In genomic region chr1:16142383-16142995, GRCh38 we compare ENCODE assay signal across 13 cellular contexts. TPM values are rescaled to one million over a fixed set of nuclear protein-coding genes. Genes with fewer than 3 reads are reported as not detected.
DNase-seq lines count a peak whose midpoint lies in the region; ATAC-seq, FAIRE-seq and TF ChIP-seq lines count a peak whose summit lies in the region.
"Had no signal": no experiment of that assay in that cellular context is flagged by ENCODE, and none has a peak within 500 bp of the region (broad histone marks: within the 10 kb centered on the region; RNA-seq: fewer than 3 reads in every experiment).

No MANE protein-coding gene starts in this region.

- no peaks in the 10 kb centered on the region for H3K9me3 ChIP-seq in cardiac muscle cell (ENCODE audit: low read depth)

- no peak overlapping the region for H3K4me3 ChIP-seq in cardiac muscle cell

- H3K4me3 Mint-ChIP-seq in endothelial cell (ENCODE audit: unreplicated experiment), result peak overlapping the region; percentile 33
- no peak overlapping the region for H3K4me3 Mint-ChIP-seq in osteocyte (ENCODE audit: unreplicated experiment)
- H3K4me3 Mint-ChIP-seq: activated CD4-positive, alpha-beta T cell treated with anti-CD3 and anti-CD28 coated beads for 36 hours; activated T-cell treated with anti-CD3 and anti-CD28 coated beads, Interleukin-2, amount 50 U/mL, for 24 hours had no signal

- H3K36me3 ChIP-seq in cardiac muscle cell, result peaks cover 3% of the 10 kb centered on the region

- H3K27ac ChIP-seq in cardiac muscle cell, result peak overlapping the region; percentile 95

- H3K9me3 Mint-ChIP-seq in endothelial cell (ENCODE audit: unreplicated experiment) (no peaks in the 10 kb centered on the region), osteocyte (ENCODE audit: unreplicated experiment) (no peaks in the 10 kb centered on the region)
- H3K9me3 Mint-ChIP-seq: activated T-cell treated with anti-CD3 and anti-CD28 coated beads, Interleukin-2, amount 50 U/mL, for 24 hours had no signal

- H3K27me3 ChIP-seq in cardiac muscle cell, result no peaks in the 10 kb centered on the region

- FAIRE-seq in urothelium cell line (lab: Jason Lieb, UNC), result peak; percentile 23
- FAIRE-seq: G401.6, GM19239 had no signal

- TF ChIP-seq CTCF in cardiac muscle cell (IDR thresholded peaks at IDR 0.05; ENCODE audit: low read depth, low read length) (no peak), endothelial cell (IDR thresholded peaks at IDR 0.05; ENCODE audit: unreplicated experiment) (no peak), osteocyte (IDR thresholded peaks at IDR 0.05) (no peak)

- H3K4me1 Mint-ChIP-seq in endothelial cell (ENCODE audit: unreplicated experiment), result peaks cover 69% of the 10 kb centered on the region
- H3K4me1 Mint-ChIP-seq in osteocyte (ENCODE audit: unreplicated experiment), result peaks cover 85% of the 10 kb centered on the region

- ATAC-seq in left ventricle myocardium superior (no peak), GM18498 (IDR thresholded peaks at IDR 0.05; ENCODE audit: unreplicated experiment) (no peak)
- ATAC-seq: activated CD4-positive, alpha-beta T cell treated with anti-CD3 and anti-CD28 coated beads for 36 hours had no signal

- DNase-seq in cardiac muscle cell (ENCODE audit: low read depth in 1 of 2, low spot score in 1 of 2) (no peak), left ventricle myocardium superior (no peak), endothelial cell (ENCODE audit: low spot score) (no peak), osteocyte (ENCODE audit: extremely low spot score, unreplicated experiment) (no peak), urothelium cell line (ENCODE audit: low spot score) (no peak), hypothalamus (lab: John Stamatoyannopoulos, UW) (no peak), NCI-H1930 (lab: John Stamatoyannopoulos, UW) (no peak)
- DNase-seq: activated CD4-positive, alpha-beta T cell treated with anti-CD3 and anti-CD28 coated beads for 36 hours; activated T-cell treated with anti-CD3 and anti-CD28 coated beads, Interleukin-2, amount 50 U/mL, for 24 hours; NCI-H2081 treated with DMSO at 0.1 percent for 48 hours had no signal

- H3K36me3 Mint-ChIP-seq in endothelial cell (ENCODE audit: low read depth, unreplicated experiment) (peaks cover 43% of the 10 kb centered on the region), osteocyte (ENCODE audit: unreplicated experiment) (peaks cover 34% of the 10 kb centered on the region)

- intact Hi-C loops in left ventricle myocardium superior (cut with micrococcal nuclease), result no loop called here

- H3K27ac Mint-ChIP-seq in endothelial cell (ENCODE audit: unreplicated experiment) (peak overlapping the region; percentile 74), osteocyte (ENCODE audit: unreplicated experiment) (peak overlapping the region; percentile 86)
- H3K27ac Mint-ChIP-seq: activated CD4-positive, alpha-beta T cell treated with anti-CD3 and anti-CD28 coated beads for 36 hours; activated T-cell treated with anti-CD3 and anti-CD28 coated beads, Interleukin-2, amount 50 U/mL, for 24 hours had no signal

- H3K4me1 ChIP-seq in cardiac muscle cell (ENCODE audit: low read depth), result peaks cover 75% of the 10 kb centered on the region

- peaks cover 13% of the 10 kb centered on the region for H3K27me3 Mint-ChIP-seq in endothelial cell (ENCODE audit: unreplicated experiment)
- H3K27me3 Mint-ChIP-seq in osteocyte (ENCODE audit: unreplicated experiment), result no peaks in the 10 kb centered on the region
- H3K27me3 Mint-ChIP-seq: activated CD4-positive, alpha-beta T cell treated with anti-CD3 and anti-CD28 coated beads for 36 hours; activated T-cell treated with anti-CD3 and anti-CD28 coated beads, Interleukin-2, amount 50 U/mL, for 24 hours had no signal

RNA-seq across cellular contexts. Expression of gene EPHA2, which starts 13.4 kb away (rescaled TPM):
- 21.6 and 26.2 TPM in 2 replicates for total RNA-seq in cardiac muscle cell
- polyA plus RNA-seq in cardiac muscle cell, result 9.8 and 14.0 TPM in 2 replicates
- total RNA-seq in left ventricle myocardium superior, result 7.6 TPM
- total RNA-seq in endothelial cell (ENCODE audit: unreplicated experiment), result 109 TPM
- total RNA-seq in osteocyte, result 152 and 155 TPM in 2 replicates
